In genomic region chrX:133594156-133594555, GRCh38 we compare ENCODE assay signal across 16 cellular contexts.
DNase-seq lines count a peak whose midpoint lies in the region; ATAC-seq and TF ChIP-seq lines count a peak whose summit lies in the region.
"Had no signal": no experiment of that assay in that cellular context is flagged by ENCODE, and none has a peak within 500 bp of the region (broad histone marks: within the 10 kb centered on the region; RNA-seq: fewer than 3 reads in every experiment).

No MANE protein-coding gene starts in this region.

- H3K9me3 Mint-ChIP-seq in progenitor cell of endocrine pancreas (ENCODE audit: low read depth) = no peaks in the 10 kb centered on the region
- H3K9me3 Mint-ChIP-seq: CD4-positive, alpha-beta memory T cell had no signal

- H3K27me3 ChIP-seq in foreskin keratinocyte = no peaks in the 10 kb centered on the region

- in situ Hi-C loops in Caki2 (cut with HindIII; ENCODE audit: low pct_unique_long_range_greater_than_20kb, low sequenced_read_pairs) = no loop called here

- H3K4me3 Mint-ChIP-seq in progenitor cell of endocrine pancreas (ENCODE audit: low read depth) = no peak overlapping the region

- no peaks in the 10 kb centered on the region for H3K4me1 ChIP-seq in foreskin keratinocyte

- DNase-seq in Caki2 (ENCODE audit: low read depth) (peak; percentile 57), RKO (ENCODE audit: low spot score) (peak; percentile 18), foreskin keratinocyte (peak; percentile 51 to 69), progenitor cell of endocrine pancreas (ENCODE audit: low spot score, unreplicated experiment) (no peak), GF-D8 (lab: John Stamatoyannopoulos, UW) (no peak)
- DNase-seq: Calu3; CD4-positive, alpha-beta memory T cell; KG1; NCI-H1436; NCI-H1930; NCI-H226; NCI-H524; NCI-H82; PC-9 had no signal

- no peaks in the 10 kb centered on the region for H3K27me3 Mint-ChIP-seq in progenitor cell of endocrine pancreas
- H3K27me3 Mint-ChIP-seq: CD4-positive, alpha-beta memory T cell had no signal

- H3K36me3 Mint-ChIP-seq in progenitor cell of endocrine pancreas (ENCODE audit: insufficient read depth) = peaks cover 1% of the 10 kb centered on the region
- H3K36me3 Mint-ChIP-seq: CD4-positive, alpha-beta memory T cell had no signal

- H3K27ac ChIP-seq in foreskin keratinocyte = no peak overlapping the region
- H3K27ac ChIP-seq: PC-9 had no signal

- peak; percentile 61 for ATAC-seq in foreskin keratinocyte
- no peak for ATAC-seq in GM21619 (IDR thresholded peaks at IDR 0.05; ENCODE audit: unreplicated experiment)
- no peak for ATAC-seq in HG03354 (IDR thresholded peaks at IDR 0.05; ENCODE audit: poor library complexity, severe bottlenecking, unreplicated experiment)

- peak overlapping the region; percentile 50 for H3K27ac Mint-ChIP-seq in progenitor cell of endocrine pancreas

- H3K4me1 Mint-ChIP-seq in progenitor cell of endocrine pancreas (ENCODE audit: low read depth) = no peaks in the 10 kb centered on the region
- H3K4me1 Mint-ChIP-seq: CD4-positive, alpha-beta memory T cell had no signal

- TF ChIP-seq CTCF in foreskin keratinocyte (conservative IDR thresholded peaks at IDR 0.05) (no peak), progenitor cell of endocrine pancreas (IDR thresholded peaks at IDR 0.05; ENCODE audit: unreplicated experiment) (no peak)

Comparison
In these comparisons a context has a peak if more than half of its experiments do, and no peak if none do; other contexts are left out.
1. DNase-seq: peak in Caki2 (single experiment), RKO (single experiment) and foreskin keratinocyte (2 of 2); none in progenitor cell of endocrine pancreas (single experiment) and GF-D8 (single experiment).